Comparison of ENCODE assay signal across 11 cellular contexts in genomic region chr22:29128891-29129643, GRCh38. TPM values are rescaled to one million over a fixed set of nuclear protein-coding genes. Genes with fewer than 3 reads are reported as not detected.
A peak's percentile ranks its signal among the peaks of the same experiment; 100 is the strongest.
DNase-seq lines count a peak whose midpoint lies in the region; TF ChIP-seq lines count a peak whose summit lies in the region.
"Had no signal": no experiment of that assay in that cellular context is flagged by ENCODE, and none has a peak within 500 bp of the region (broad histone marks: within the 10 kb centered on the region; RNA-seq: fewer than 3 reads in every experiment).

No MANE protein-coding gene starts in this region.

- TF ChIP-seq CTCF in NB4 (IDR thresholded peaks at IDR 0.05; ENCODE audit: low read depth, low read length): no peak
- TF ChIP-seq CTCF in left ventricle myocardium inferior (IDR thresholded peaks at IDR 0.05; ENCODE audit: borderline replicate concordance): no peak

- H3K9ac ChIP-seq in skeletal muscle satellite cell (ENCODE audit: low read depth, low read length): no peak overlapping the region

- peak overlapping the region; percentile 49 for H3K4me2 ChIP-seq in skeletal muscle satellite cell (ENCODE audit: low read length)

- H3K36me3 ChIP-seq in left ventricle myocardium inferior: peaks cover 37% of the 10 kb centered on the region
- H3K36me3 ChIP-seq in skeletal muscle satellite cell (ENCODE audit: insufficient read depth, low read length): no peaks in the 10 kb centered on the region

- no peaks in the 10 kb centered on the region for H3K27me3 ChIP-seq in left ventricle myocardium inferior (ENCODE audit: low read depth)
- H3K27me3 ChIP-seq in skeletal muscle satellite cell (ENCODE audit: control insufficient read depth, insufficient read depth, low read length): no peaks in the 10 kb centered on the region

- intact Hi-C loops in left ventricle myocardium inferior (cut with micrococcal nuclease): no loop called here

- peak overlapping the region; percentile 65 for H3K27ac ChIP-seq in left ventricle myocardium inferior (replicated peaks)

- DNase-seq in GM04503 (ENCODE audit: low read depth): peak; percentile 57
- peak; percentile 24 for DNase-seq in NB4 (ENCODE audit: low read depth)
- no peak for DNase-seq in left ventricle myocardium inferior
- no peak for DNase-seq in NCI-H69 (lab: John Stamatoyannopoulos, UW)
- DNase-seq in kidney glomerular epithelial cell (lab: John Stamatoyannopoulos, UW): no peak
- DNase-seq in stimulated activated CD4-positive, alpha-beta T cell treated with anti-CD3 and anti-CD28 coated beads, Interleukin-2, amount 100 ng/mL, for 48 hours: no peak
- DNase-seq: CD4-positive, CD25-positive, alpha-beta regulatory T cell; posterior cingulate gyrus; T1000 had no signal

- H3K9me3 ChIP-seq in left ventricle myocardium inferior (replicated peaks): no peaks in the 10 kb centered on the region
- H3K9me3 ChIP-seq in skeletal muscle satellite cell (replicated peaks; ENCODE audit: low read length): no peaks in the 10 kb centered on the region

- H3K4me1 ChIP-seq in left ventricle myocardium inferior: peaks cover 26% of the 10 kb centered on the region
- H3K4me1 ChIP-seq in skeletal muscle satellite cell (ENCODE audit: control insufficient read depth, insufficient read depth, low read length): peaks cover 8% of the 10 kb centered on the region

- no peak for TF ChIP-seq POLR2A in NB4 (IDR thresholded peaks at IDR 0.05; ENCODE audit: extremely low read depth, insufficient read length)

- H3K4me3 ChIP-seq in NB4 (ENCODE audit: low read depth, low read length): no peak overlapping the region
- H3K4me3 ChIP-seq in left ventricle myocardium inferior: no peak overlapping the region
- no peak overlapping the region for H3K4me3 ChIP-seq in skeletal muscle satellite cell (ENCODE audit: low read length)
- H3K4me3 ChIP-seq: lung had no signal

RNA-seq across cellular contexts. Expression of gene KREMEN1, which starts 56.2 kb away (rescaled TPM):
- total RNA-seq in left ventricle myocardium inferior: 102 TPM
- total RNA-seq in skeletal muscle satellite cell (2012; rRNA removed): 2.5 and 3.7 TPM in 2 replicates

Comparison
In these comparisons a context has a peak if more than half of its experiments do, and no peak if none do; other contexts are left out.
1. DNase-seq: peak in GM04503 (single experiment) and NB4 (single experiment); none in left ventricle myocardium inferior (single experiment), NCI-H69 (single experiment), kidney glomerular epithelial cell (single experiment) and stimulated activated CD4-positive, alpha-beta T cell treated with anti-CD3 and anti-CD28 coated beads, Interleukin-2, amount 100 ng/mL, for 48 hours (0 of 2).